23 cellular contexts compared by ENCODE assay signal in genomic region chr17:62032480-62032879, GRCh38.
"Had no signal": no experiment of that assay in that cellular context is flagged by ENCODE, and none has a peak within 500 bp of the region (broad histone marks: within the 10 kb centered on the region; RNA-seq: fewer than 3 reads in every experiment).

No MANE protein-coding gene starts in this region.

- H3K9me3 Mint-ChIP-seq: activated CD4-positive, alpha-beta T cell treated with anti-CD3 and anti-CD28 coated beads, Interleukin-2, amount 10 ng/mL, durations not matched to agents 7 days and 5 days; activated CD8-positive, alpha-beta T cell treated with anti-CD3 and anti-CD28 coated beads for 36 hours; naive thymus-derived CD4-positive, alpha-beta T cell; neural progenitor cell had no signal

- H2AFZ ChIP-seq: neural progenitor cell had no signal

- H3K4me2 ChIP-seq: neural progenitor cell had no signal

- ATAC-seq: activated CD8-positive, alpha-beta memory T cell treated with anti-CD3 and anti-CD28 coated beads, Interleukin-2, amount 10 ng/mL, durations not matched to agents 7 days and 5 days; activated CD8-positive, alpha-beta T cell treated with anti-CD3 and anti-CD28 coated beads for 36 hours; left colon; lower lobe of right lung; naive thymus-derived CD4-positive, alpha-beta T cell had no signal

- H3K27me3 Mint-ChIP-seq: activated CD4-positive, alpha-beta T cell treated with anti-CD3 and anti-CD28 coated beads, Interleukin-2, amount 10 ng/mL, durations not matched to agents 7 days and 5 days; activated CD8-positive, alpha-beta memory T cell treated with anti-CD3 and anti-CD28 coated beads, Interleukin-2, amount 10 ng/mL, durations not matched to agents 7 days and 5 days; activated CD8-positive, alpha-beta T cell treated with anti-CD3 and anti-CD28 coated beads for 36 hours; activated naive CD8-positive, alpha-beta T cell; naive thymus-derived CD4-positive, alpha-beta T cell had no signal

- H3K9ac ChIP-seq: neural progenitor cell had no signal

- H3K4me3 ChIP-seq: adrenal gland, ascending aorta, heart left ventricle, lower lobe of right lung, neural progenitor cell, spleen, upper lobe of left lung had no signal

- H3K27ac ChIP-seq: adrenal gland, ascending aorta, brain microvascular endothelial cell, heart left ventricle, lower lobe of right lung, neural progenitor cell, spleen, upper lobe of left lung had no signal

- H3K4me1 ChIP-seq: adrenal gland, lower lobe of right lung, neural progenitor cell, upper lobe of left lung had no signal

- H3K27ac Mint-ChIP-seq: activated CD4-positive, alpha-beta T cell treated with anti-CD3 and anti-CD28 coated beads, Interleukin-2, amount 10 ng/mL, durations not matched to agents 7 days and 5 days; activated CD8-positive, alpha-beta T cell treated with anti-CD3 and anti-CD28 coated beads for 36 hours; activated naive CD8-positive, alpha-beta T cell; neural progenitor cell had no signal

- H3K9me3 ChIP-seq: adrenal gland, ascending aorta, heart left ventricle, lower lobe of right lung, spleen, upper lobe of left lung had no signal

- H3K4me3 Mint-ChIP-seq: activated CD4-positive, alpha-beta T cell treated with anti-CD3 and anti-CD28 coated beads, Interleukin-2, amount 10 ng/mL, durations not matched to agents 7 days and 5 days; activated CD8-positive, alpha-beta memory T cell treated with anti-CD3 and anti-CD28 coated beads, Interleukin-2, amount 10 ng/mL, durations not matched to agents 7 days and 5 days; activated CD8-positive, alpha-beta T cell treated with anti-CD3 and anti-CD28 coated beads for 36 hours; activated naive CD8-positive, alpha-beta T cell; naive thymus-derived CD4-positive, alpha-beta T cell; neural progenitor cell had no signal

- H3K4me1 Mint-ChIP-seq: neural progenitor cell had no signal

- H3K27me3 ChIP-seq: adrenal gland, ascending aorta, brain microvascular endothelial cell, heart left ventricle, neural progenitor cell, spleen, upper lobe of left lung had no signal

- DNase-seq: activated CD4-positive, alpha-beta T cell treated with anti-CD3 and anti-CD28 coated beads, Interleukin-2, amount 10 ng/mL, durations not matched to agents 7 days and 5 days; activated CD8-positive, alpha-beta memory T cell treated with anti-CD3 and anti-CD28 coated beads, Interleukin-2, amount 10 ng/mL, durations not matched to agents 7 days and 5 days; activated CD8-positive, alpha-beta T cell treated with anti-CD3 and anti-CD28 coated beads for 36 hours; activated gamma-delta T cell treated with Interleukin-2 at 50 U/mL for 16 hours; activated T-cell treated with anti-CD3 and anti-CD28 coated beads for 4 hours; adrenal gland; brain microvascular endothelial cell; caudate nucleus; dermis blood vessel endothelial cell; effector CD8-positive, alpha-beta T cell; heart left ventricle; islet precursor cell; left colon; lower lobe of right lung; naive thymus-derived CD4-positive, alpha-beta T cell; posterior cingulate gyrus; spleen; stimulated activated CD4-positive, alpha-beta T cell treated with anti-CD3 and anti-CD28 coated beads, Interleukin-4, amount 100 ng/mL, for 1 hour; stimulated activated naive CD4-positive, alpha-beta T cell; upper lobe of left lung had no signal
